ENCODE assay signal across 14 cellular contexts in the genomic region with DNA sequence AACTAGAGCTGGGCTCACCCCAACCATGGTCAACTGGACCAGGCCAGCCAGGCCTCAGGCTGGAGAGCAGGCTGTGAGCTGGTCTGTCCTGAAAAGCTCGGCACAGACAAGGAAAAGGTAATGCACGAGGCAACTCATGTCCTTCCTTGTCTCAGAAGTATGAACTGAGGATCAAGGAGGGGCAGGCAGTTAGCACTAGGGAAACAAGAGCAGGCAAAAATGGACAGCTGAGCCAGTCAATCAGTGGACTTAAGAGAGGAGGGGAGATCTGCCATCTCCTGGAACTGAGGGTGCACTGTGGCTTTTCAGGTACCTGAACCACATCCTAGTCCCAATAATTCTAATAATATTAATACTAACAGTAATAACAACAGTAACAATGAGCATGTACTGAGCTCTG. TPM values are rescaled to one million over a fixed set of nuclear protein-coding genes. Genes with fewer than 3 reads are reported as not detected.
A peak's percentile ranks its signal among the peaks of the same experiment; 100 is the strongest.
DNase-seq lines count a peak whose midpoint lies in the region; ATAC-seq and TF ChIP-seq lines count a peak whose summit lies in the region.
"Had no signal": no experiment of that assay in that cellular context is flagged by ENCODE, and none has a peak within 500 bp of the region (broad histone marks: within the 10 kb centered on the region; RNA-seq: fewer than 3 reads in every experiment).

No MANE protein-coding gene starts in this region.

- intact Hi-C loops in gastrocnemius medialis (cut with DNase I; ENCODE audit: low total_unique reads) (no loop called here), psoas muscle (cut with DNase I) (no loop called here)

- H3K56ac ChIP-seq in mesendoderm (ENCODE audit: low read length), result no peak overlapping the region

- no peak for TF ChIP-seq POLR2A in gastrocnemius medialis (IDR thresholded peaks at IDR 0.05)

- H3K27me3 Mint-ChIP-seq in T-helper 2 cell treated with Interferon-gamma antibody and Interleukin-4, amounts not matched to agents 5 μg/mL and 100 μg/mL, for 36 hours (ENCODE audit: low read depth), result no peaks in the 10 kb centered on the region
- H3K27me3 Mint-ChIP-seq in chondrocyte (ENCODE audit: low read depth), result no peaks in the 10 kb centered on the region

- H3K9me3 ChIP-seq in Karpas-422 (ENCODE audit: low read length) (no peaks in the 10 kb centered on the region), gastrocnemius medialis (no peaks in the 10 kb centered on the region), psoas muscle (no peaks in the 10 kb centered on the region)

- no peak for TF ChIP-seq CTCF in chondrocyte (IDR thresholded peaks at IDR 0.05)
- TF ChIP-seq CTCF in gastrocnemius medialis (IDR thresholded peaks at IDR 0.05 in 4 of 5, conservative IDR thresholded peaks at IDR 0.05 in 1 of 5), result no peak
- TF ChIP-seq CTCF in psoas muscle (IDR thresholded peaks at IDR 0.05), result no peak

- H3K36me3 Mint-ChIP-seq in T-helper 2 cell treated with Interferon-gamma antibody and Interleukin-4, amounts not matched to agents 5 μg/mL and 100 μg/mL, for 36 hours (ENCODE audit: low read depth), result peaks cover 61% of the 10 kb centered on the region
- H3K36me3 Mint-ChIP-seq in chondrocyte (ENCODE audit: low read depth), result peaks cover 2% of the 10 kb centered on the region

- peak overlapping the region; percentile 88 for H3K27ac Mint-ChIP-seq in T-helper 2 cell treated with Interferon-gamma antibody and Interleukin-4, amounts not matched to agents 5 μg/mL and 100 μg/mL, for 36 hours
- peak overlapping the region; percentile 49 for H3K27ac Mint-ChIP-seq in chondrocyte (ENCODE audit: unreplicated experiment)

- H3K79me1 ChIP-seq in mesendoderm (ENCODE audit: low read length), result no peaks in the 10 kb centered on the region

- no peaks in the 10 kb centered on the region for H3K9me3 Mint-ChIP-seq in T-helper 2 cell treated with Interferon-gamma antibody and Interleukin-4, amounts not matched to agents 5 μg/mL and 100 μg/mL, for 36 hours
- H3K9me3 Mint-ChIP-seq in chondrocyte (ENCODE audit: low read depth), result no peaks in the 10 kb centered on the region

- H3K79me2 ChIP-seq in Karpas-422 (ENCODE audit: low read length) (peaks cover 74% of the 10 kb centered on the region), mesendoderm (ENCODE audit: control insufficient read depth, insufficient read depth, low read length) (no peaks in the 10 kb centered on the region)

- no peak overlapping the region for H3K23ac ChIP-seq in mesendoderm (ENCODE audit: low read length)

- WGBS in mesendoderm (ENCODE audit: extremely low coverage, insufficient coverage, low lambda C conversion rate), result no CpG with 5 or more reads among the region's 2 CpGs
- WGBS in psoas muscle, 3 donors, result 60 to 82% (median 74%) methylated on average over 2 of the region's 2 CpGs

- H3K9me2 ChIP-seq in Karpas-422 (replicated peaks; ENCODE audit: insufficient read depth, low read length), result no peaks in the 10 kb centered on the region

- peaks cover 73% of the 10 kb centered on the region for H3K4me1 ChIP-seq in Karpas-422 (ENCODE audit: low read length)
- H3K4me1 ChIP-seq in gastrocnemius medialis, result peaks cover 0 to 14% of the 10 kb centered on the region in 2 donors
- H3K4me1 ChIP-seq in mesendoderm (ENCODE audit: control insufficient read depth, low read depth, low read length), result no peaks in the 10 kb centered on the region
- H3K4me1 ChIP-seq in psoas muscle, result peaks cover 3% of the 10 kb centered on the region

- H3K27ac ChIP-seq in Karpas-422 (ENCODE audit: low read length) (peak overlapping the region; percentile 99), gastrocnemius medialis (peak overlapping the region; percentile 9 to 67 (median 49)), mesendoderm (ENCODE audit: low read depth, low read length) (no peak overlapping the region), psoas muscle (no peak overlapping the region)

- H3K18ac ChIP-seq in mesendoderm (ENCODE audit: low read length), result no peak overlapping the region

- DNase-seq in T-helper 2 cell treated with Interferon-gamma antibody and Interleukin-4, amounts not matched to agents 5 μg/mL and 100 μg/mL, for 36 hours (ENCODE audit: low spot score), result no peak
- DNase-seq in T-helper 2 cell (no peak), Karpas-422 (no peak), chondrocyte (ENCODE audit: low spot score) (no peak), gastrocnemius medialis (no peak), mesendoderm (no peak), psoas muscle (no peak)
- DNase-seq: foreskin melanocyte; GDM1; islet precursor cell; NCI-H1048; stimulated activated CD4-positive, alpha-beta T cell treated with anti-CD3 and anti-CD28 coated beads, Interleukin-4, amount 100 ng/mL, for 24 hours; stimulated activated naive CD4-positive, alpha-beta T cell treated with Interleukin-2 at 50 U/mL for 16 hours had no signal

- no peaks in the 10 kb centered on the region for H4K20me1 ChIP-seq in Karpas-422 (ENCODE audit: insufficient read depth, low read depth, low read length)

- H2BK120ac ChIP-seq in mesendoderm (ENCODE audit: low read depth, low read length), result no peak overlapping the region

- H2BK15ac ChIP-seq in mesendoderm (replicated peaks; ENCODE audit: low read depth), result no peak overlapping the region

- H4K8ac ChIP-seq in mesendoderm (ENCODE audit: low read depth, low read length), result no peak overlapping the region

- no peak overlapping the region for H3K9ac ChIP-seq in Karpas-422 (ENCODE audit: low read length)
- no peak overlapping the region for H3K9ac ChIP-seq in mesendoderm (ENCODE audit: low read length)

- in situ Hi-C loops in gastrocnemius medialis (cut with MboI; ENCODE audit: low sequenced_read_pairs in 4 of 4), result no loop called here

- no peak overlapping the region for H2AK5ac ChIP-seq in mesendoderm (ENCODE audit: low read length)

- H2BK5ac ChIP-seq in mesendoderm (ENCODE audit: low read length), result no peak overlapping the region

- no peak overlapping the region for H3K4ac ChIP-seq in mesendoderm (ENCODE audit: low read depth, low read length)

- H3K27me3 ChIP-seq in Karpas-422 (ENCODE audit: low read length), result no peaks in the 10 kb centered on the region
- no peaks in the 10 kb centered on the region for H3K27me3 ChIP-seq in gastrocnemius medialis
- H3K27me3 ChIP-seq in mesendoderm (ENCODE audit: insufficient read depth, low read length, poor library complexity), result no peaks in the 10 kb centered on the region
- H3K27me3 ChIP-seq in psoas muscle (ENCODE audit: insufficient read depth in 3 of 3, low read length in 2 of 3), result no peaks in the 10 kb centered on the region

- H3K4me3 ChIP-seq in Karpas-422 (ENCODE audit: low read length) (no peak overlapping the region), gastrocnemius medialis (no peak overlapping the region), mesendoderm (ENCODE audit: low read length) (no peak overlapping the region), psoas muscle (no peak overlapping the region)

- H3K4me3 Mint-ChIP-seq in T-helper 2 cell treated with Interferon-gamma antibody and Interleukin-4, amounts not matched to agents 5 μg/mL and 100 μg/mL, for 36 hours, result peak overlapping the region; percentile 75
- H3K4me3 Mint-ChIP-seq in chondrocyte (ENCODE audit: unreplicated experiment), result no peak overlapping the region

- no peak for ATAC-seq in gastrocnemius medialis
- no peak for ATAC-seq in psoas muscle
- no peak for ATAC-seq in HG03442 (IDR thresholded peaks at IDR 0.05; ENCODE audit: unreplicated experiment)

- H3K4me1 Mint-ChIP-seq in T-helper 2 cell treated with Interferon-gamma antibody and Interleukin-4, amounts not matched to agents 5 μg/mL and 100 μg/mL, for 36 hours (ENCODE audit: low read depth), result peaks cover 59% of the 10 kb centered on the region
- H3K4me1 Mint-ChIP-seq in chondrocyte (ENCODE audit: low read depth), result peaks cover 47% of the 10 kb centered on the region

- no peak overlapping the region for H4K5ac ChIP-seq in mesendoderm (ENCODE audit: low read length)

- no peak overlapping the region for H2AFZ ChIP-seq in Karpas-422 (ENCODE audit: low read length)

- H3K36me3 ChIP-seq in Karpas-422 (ENCODE audit: insufficient read depth, low read length) (peaks cover 24% of the 10 kb centered on the region), gastrocnemius medialis (no peaks in the 10 kb centered on the region), mesendoderm (ENCODE audit: control insufficient read depth, insufficient read depth, low read length) (no peaks in the 10 kb centered on the region), psoas muscle (ENCODE audit: insufficient read depth in 1 of 2, low read depth in 1 of 2) (no peaks in the 10 kb centered on the region)

- H3K4me2 ChIP-seq in Karpas-422 (ENCODE audit: low read depth, low read length, poor library complexity, severe bottlenecking) (no peak overlapping the region), mesendoderm (ENCODE audit: low read length) (no peak overlapping the region)

RNA-seq across cellular contexts. Expression of gene WIPF1, which starts 20.6 kb away (rescaled TPM):
- 46.8 and 62.6 TPM in 2 replicates for total RNA-seq in Karpas-422 (2014; rRNA removed; shearing (Covaris generic); ENCODE audit: low replicate concordance)
- total RNA-seq in chondrocyte, result 60.0 to 68.9 TPM (median 61.8 TPM) in 3 replicates
- 1 to 10 TPM; 3.1 to 8.4 (median 4.9) TPM for total RNA-seq in gastrocnemius medialis
- polyA plus RNA-seq in mesendoderm (2013, experiment 1 of 2), result 11.6 TPM
- 12.1 TPM for polyA plus RNA-seq in mesendoderm (2013, experiment 2 of 2)
- 10 to 100 TPM in 1 of 4 donors, 1 to 10 TPM in 3; 6.2 to 10.0 (median 8.0) TPM for total RNA-seq in psoas muscle
- 1 to 10 TPM; 3.4 to 3.9 (median 3.4) TPM for polyA plus RNA-seq in psoas muscle

Comparison
In these comparisons a context has a peak if more than half of its experiments do, and no peak if none do; other contexts are left out.
1. H3K27ac ChIP-seq: peak in Karpas-422 (single experiment) and gastrocnemius medialis (4 of 4); none in mesendoderm (single experiment) and psoas muscle (single experiment).